Comparison of ENCODE assay signal across 3 cellular contexts in genomic region chr12:6837370-6838060, GRCh38.
TF ChIP-seq lines count a peak whose summit lies in the region.

No MANE protein-coding gene starts in this region.

TF ChIP-seq in HEK293, 187 proteins besides CTCF, POLR2A, EP300 and RAD21:
- no peak for TF ChIP-seq ZNF707 (tag by site-specific recombination; IDR thresholded peaks at IDR 0.05)
- 0 out of 2 replicates have a peak, but pooled peaks have one; percentile 9 for TF ChIP-seq GLIS2 (tag by site-specific recombination; IDR thresholded peaks at IDR 0.05)
- no peak for TF ChIP-seq ZNF518A (tag by site-specific recombination; conservative IDR thresholded peaks at IDR 0.05; ENCODE audit: low read depth)
- no peak for TF ChIP-seq SETDB1 (IDR thresholded peaks at IDR 0.05; ENCODE audit: insufficient read length, low read length)
- TF ChIP-seq GFI1B (tag by site-specific recombination; IDR thresholded peaks at IDR 0.05), result no peak

TF ChIP-seq in IMR-90, 13 proteins besides CTCF, POLR2A, EP300 and RAD21:
- no peak for TF ChIP-seq NFE2L2 (IDR thresholded peaks at IDR 0.05; ENCODE audit: low read depth, low read length)
- no peak for TF ChIP-seq SMC3 (IDR thresholded peaks at IDR 0.05; ENCODE audit: low read depth, low read length)
- TF ChIP-seq BHLHE40 (IDR thresholded peaks at IDR 0.05; ENCODE audit: low read depth, low read length), result no peak
- no peak for TF ChIP-seq RCOR1 (IDR thresholded peaks at IDR 0.05; ENCODE audit: insufficient replicate concordance, low read length)
- no peak for TF ChIP-seq CHD1 (IDR thresholded peaks at IDR 0.05; ENCODE audit: low read depth, low read length)
- no peak for TF ChIP-seq FOS (IDR thresholded peaks at IDR 0.05; ENCODE audit: low read depth, low read length)
- no peak for TF ChIP-seq ELK1 (IDR thresholded peaks at IDR 0.05; ENCODE audit: borderline replicate concordance, low read depth, low read length)
- no peak for TF ChIP-seq CEBPB (IDR thresholded peaks at IDR 0.05; ENCODE audit: low read depth, low read length)

TF ChIP-seq in K562, 482 proteins besides CTCF, POLR2A, EP300 and RAD21:
- TF ChIP-seq THRA (IDR thresholded peaks at IDR 0.05) (no peak), SAP30 (IDR thresholded peaks at IDR 0.05; ENCODE audit: borderline replicate concordance, insufficient read depth, low read depth, low read length, poor library complexity, severe bottlenecking) (no peak), TOE1 (IDR thresholded peaks at IDR 0.05; ENCODE audit: borderline replicate concordance) (no peak), TOE1 (CRISPR knock-in tag; IDR thresholded peaks at IDR 0.05; ENCODE audit: borderline replicate concordance, low read depth) (no peak), ZNF146 (CRISPR knock-in tag; IDR thresholded peaks at IDR 0.05; ENCODE audit: unreplicated experiment) (no peak), POLR2G (IDR thresholded peaks at IDR 0.05; ENCODE audit: low read depth, low read length) (peak; percentile 44), CREB1 (IDR thresholded peaks at IDR 0.05) (no peak), CREB1 (CRISPR knock-in tag; IDR thresholded peaks at IDR 0.05) (no peak), RBFOX2 (IDR thresholded peaks at IDR 0.05; ENCODE audit: low read depth, low read length) (peak; percentile 42), BDP1 (IDR thresholded peaks at IDR 0.05; ENCODE audit: insufficient read depth, insufficient read length) (no peak), ZNF830 (CRISPR knock-in tag; IDR thresholded peaks at IDR 0.05) (no peak)
